ENCODE assay signal across 1 cellular context in the genomic region with DNA sequence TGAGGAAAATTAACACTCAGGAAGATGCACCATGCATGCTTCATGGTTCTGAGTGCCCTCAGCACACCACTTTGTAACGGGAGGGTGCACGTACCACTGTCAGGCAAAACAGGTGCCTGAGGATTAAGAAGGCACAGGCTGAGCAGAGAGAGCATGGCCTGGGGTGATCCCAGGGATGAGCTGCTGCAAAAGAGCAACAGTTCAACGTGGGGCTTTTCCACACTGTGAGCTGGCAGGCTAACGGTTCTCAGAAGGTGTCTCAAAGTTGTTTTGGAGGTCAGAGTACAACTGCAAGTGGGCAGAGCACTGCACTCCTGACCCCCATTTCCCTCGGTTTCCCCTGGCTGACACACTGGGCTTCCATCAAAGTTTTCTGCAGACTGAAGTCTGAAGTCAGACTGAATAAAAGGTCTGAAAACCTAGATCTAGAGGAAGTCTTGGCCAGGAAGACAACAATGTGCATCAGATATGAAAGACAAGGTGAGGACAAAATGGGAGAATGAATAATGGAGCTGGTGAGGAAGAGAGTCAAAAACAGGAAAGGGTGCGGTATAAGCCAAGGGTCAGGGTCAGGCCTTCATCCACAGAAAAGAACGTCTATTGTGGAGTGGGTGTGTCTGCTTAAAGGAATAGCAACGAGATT.
TF ChIP-seq lines count a peak whose summit lies in the region.

No MANE protein-coding gene starts in this region.

TF ChIP-seq in IMR-90, 13 proteins besides CTCF, POLR2A, EP300 and RAD21:
- TF ChIP-seq MAFK (IDR thresholded peaks at IDR 0.05; ENCODE audit: low read depth, low read length) = no peak
- TF ChIP-seq MAZ (IDR thresholded peaks at IDR 0.05; ENCODE audit: borderline replicate concordance, low read depth, low read length) = no peak
- no peak for TF ChIP-seq SMC3 (IDR thresholded peaks at IDR 0.05; ENCODE audit: low read depth, low read length)
- TF ChIP-seq FOS (IDR thresholded peaks at IDR 0.05; ENCODE audit: low read depth, low read length) = no peak
- TF ChIP-seq NFE2L2 (IDR thresholded peaks at IDR 0.05; ENCODE audit: low read depth, low read length) = no peak
- TF ChIP-seq CHD1 (IDR thresholded peaks at IDR 0.05; ENCODE audit: low read depth, low read length) = no peak
